ENCODE assay signal across 17 cellular contexts in genomic region chr17:80716986-80717385, GRCh38.
DNase-seq lines count a peak whose midpoint lies in the region; ATAC-seq and TF ChIP-seq lines count a peak whose summit lies in the region.
"Had no signal": no experiment of that assay in that cellular context is flagged by ENCODE, and none has a peak within 500 bp of the region (broad histone marks: within the 10 kb centered on the region; RNA-seq: fewer than 3 reads in every experiment).

No MANE protein-coding gene starts in this region.

- no peak overlapping the region for H3K4me2 ChIP-seq in hepatocyte
- H3K4me2 ChIP-seq: BLaER1 had no signal

- H3K27ac Mint-ChIP-seq in activated T-cell treated with anti-CD3 and anti-CD28 coated beads, Interleukin-2, amount 50 U/mL, for 72 hours, result peak overlapping the region; percentile 67
- no peak overlapping the region for H3K27ac Mint-ChIP-seq in activated T-cell treated with anti-CD3 and anti-CD28 coated beads, Interleukin-2, amount 50 U/mL, for 24 hours
- no peak overlapping the region for H3K27ac Mint-ChIP-seq in MCF 10A (ENCODE audit: low read depth, unreplicated experiment)
- H3K27ac Mint-ChIP-seq in activated T-helper 1 cell treated with anti-CD3 and anti-CD28 coated beads, Interleukin-12 subunit alpha, Interleukin-12 subunit beta, Interleukin-2, Interleukin-4 antibody, amounts not matched to agents 30 ng/mL and 10 ng/mL and 1 ng/mL, durations not matched to agents 14 hours and 24 hours and 36 hours, result no peak overlapping the region

- POLR2A ChIA-PET in MCF 10A (lab: Yijun Ruan, JAX), result no interaction called here

- intact Hi-C loops in MCF 10A (cut with micrococcal nuclease), result no loop called here
- intact Hi-C loops in activated T-helper 1 cell treated with anti-CD3 and anti-CD28 coated beads, Interleukin-12 subunit alpha, Interleukin-12 subunit beta, Interleukin-2, Interleukin-4 antibody, amounts not matched to agents 30 ng/mL and 10 ng/mL and 1 ng/mL, durations not matched to agents 14 hours and 24 hours and 36 hours (cut with micrococcal nuclease), result no loop called here

- ATAC-seq in activated T-cell treated with anti-CD3 and anti-CD28 coated beads, Interleukin-2, amount 50 U/mL, for 72 hours (replicated peaks in 1 of 2), result no peak
- no peak for ATAC-seq in GM21526 (IDR thresholded peaks at IDR 0.05; ENCODE audit: low FRiP score, unreplicated experiment)

- peaks cover 4% of the 10 kb centered on the region; the same call in 1 of the 2 replicates for H3K36me3 ChIP-seq in SJSA1
- H3K36me3 ChIP-seq in hepatocyte (replicated peaks; ENCODE audit: insufficient read depth, low read depth), result no peaks in the 10 kb centered on the region
- H3K36me3 ChIP-seq: BLaER1 had no signal

- BruUV-seq in MCF 10A (replicated peaks; lab: Mats Ljungman, UMichigan), result no TSS peak

- no peaks in the 10 kb centered on the region for H3K9me2 ChIP-seq in hepatocyte (replicated peaks; ENCODE audit: insufficient read depth)

- WGBS in hepatocyte (ENCODE audit: low lambda C conversion rate, missing lambda C conversion rate), result 96% methylated on average over 2 of the region's 2 CpGs

- H3K27ac ChIP-seq in SJSA1 (peak overlapping the region; percentile 21), hepatocyte (peak overlapping the region; percentile 47)
- H3K27ac ChIP-seq: BLaER1 had no signal

- CTCF ChIA-PET in MCF 10A (lab: Yijun Ruan, JAX), result no interaction called here

- DNase-seq in activated T-cell treated with anti-CD3 and anti-CD28 coated beads, Interleukin-2, amount 50 U/mL, for 72 hours, result no peak
- DNase-seq in activated T-cell treated with anti-CD3 and anti-CD28 coated beads, Interleukin-2, amount 50 U/mL, for 24 hours, result no peak
- peak; percentile 11 to 18 for DNase-seq in SJSA1 (ENCODE audit: low read depth in 1 of 2, low spot score in 2 of 2)
- DNase-seq in hepatocyte (ENCODE audit: low spot score), result no peak
- no peak for DNase-seq in MCF 10A (ENCODE audit: unreplicated experiment)
- DNase-seq in activated T-helper 1 cell treated with anti-CD3 and anti-CD28 coated beads, Interleukin-12 subunit alpha, Interleukin-12 subunit beta, Interleukin-2, Interleukin-4 antibody, amounts not matched to agents 30 ng/mL and 10 ng/mL and 1 ng/mL, durations not matched to agents 14 hours and 24 hours and 36 hours (ENCODE audit: low spot score), result no peak
- DNase-seq in COLO829 (ENCODE audit: low spot score), result no peak
- DNase-seq: Calu3; CD4-positive, alpha-beta memory T cell; DMS53; H7; Kasumi-1; NCI-H510A; RPMI8226; SHP77 treated with DMSO at 0.1 percent for 48 hours had no signal

- peaks cover 57% of the 10 kb centered on the region for H3K79me2 ChIP-seq in hepatocyte

- no peaks in the 10 kb centered on the region for H3K27me3 Mint-ChIP-seq in activated T-cell treated with anti-CD3 and anti-CD28 coated beads, Interleukin-2, amount 50 U/mL, for 72 hours (ENCODE audit: low read depth)
- H3K27me3 Mint-ChIP-seq in activated T-cell treated with anti-CD3 and anti-CD28 coated beads, Interleukin-2, amount 50 U/mL, for 24 hours, result no peaks in the 10 kb centered on the region
- no peaks in the 10 kb centered on the region for H3K27me3 Mint-ChIP-seq in MCF 10A (ENCODE audit: insufficient read depth, unreplicated experiment)
- H3K27me3 Mint-ChIP-seq in activated T-helper 1 cell treated with anti-CD3 and anti-CD28 coated beads, Interleukin-12 subunit alpha, Interleukin-12 subunit beta, Interleukin-2, Interleukin-4 antibody, amounts not matched to agents 30 ng/mL and 10 ng/mL and 1 ng/mL, durations not matched to agents 14 hours and 24 hours and 36 hours (ENCODE audit: insufficient read depth), result no peaks in the 10 kb centered on the region
- H3K27me3 Mint-ChIP-seq: CD4-positive, alpha-beta memory T cell had no signal

- H2AFZ ChIP-seq in hepatocyte, result no peak overlapping the region

- no peaks in the 10 kb centered on the region for H3K9me3 Mint-ChIP-seq in activated T-cell treated with anti-CD3 and anti-CD28 coated beads, Interleukin-2, amount 50 U/mL, for 72 hours
- no peaks in the 10 kb centered on the region for H3K9me3 Mint-ChIP-seq in activated T-cell treated with anti-CD3 and anti-CD28 coated beads, Interleukin-2, amount 50 U/mL, for 24 hours
- no peaks in the 10 kb centered on the region for H3K9me3 Mint-ChIP-seq in MCF 10A (ENCODE audit: unreplicated experiment)
- no peaks in the 10 kb centered on the region for H3K9me3 Mint-ChIP-seq in activated T-helper 1 cell treated with anti-CD3 and anti-CD28 coated beads, Interleukin-12 subunit alpha, Interleukin-12 subunit beta, Interleukin-2, Interleukin-4 antibody, amounts not matched to agents 30 ng/mL and 10 ng/mL and 1 ng/mL, durations not matched to agents 14 hours and 24 hours and 36 hours

- no peaks in the 10 kb centered on the region for H4K20me1 ChIP-seq in hepatocyte (ENCODE audit: insufficient read depth, poor library complexity, severe bottlenecking)

- H3K27me3 ChIP-seq in SJSA1 (replicated peaks) (no peaks in the 10 kb centered on the region), hepatocyte (no peaks in the 10 kb centered on the region)
- H3K27me3 ChIP-seq: BLaER1 had no signal

- peaks cover 38% of the 10 kb centered on the region for H3K4me1 Mint-ChIP-seq in activated T-cell treated with anti-CD3 and anti-CD28 coated beads, Interleukin-2, amount 50 U/mL, for 72 hours (ENCODE audit: low read depth)
- peaks cover 41% of the 10 kb centered on the region for H3K4me1 Mint-ChIP-seq in activated T-cell treated with anti-CD3 and anti-CD28 coated beads, Interleukin-2, amount 50 U/mL, for 24 hours (ENCODE audit: low read depth)
- peaks cover 27% of the 10 kb centered on the region for H3K4me1 Mint-ChIP-seq in MCF 10A (ENCODE audit: insufficient read depth, unreplicated experiment)
- H3K4me1 Mint-ChIP-seq in activated T-helper 1 cell treated with anti-CD3 and anti-CD28 coated beads, Interleukin-12 subunit alpha, Interleukin-12 subunit beta, Interleukin-2, Interleukin-4 antibody, amounts not matched to agents 30 ng/mL and 10 ng/mL and 1 ng/mL, durations not matched to agents 14 hours and 24 hours and 36 hours (ENCODE audit: low read depth), result peaks cover 62% of the 10 kb centered on the region

- TF ChIP-seq CTCF in hepatocyte (IDR thresholded peaks at IDR 0.05; ENCODE audit: poor library complexity), result no peak
- no peak for TF ChIP-seq CTCF in MCF 10A (IDR thresholded peaks at IDR 0.05; ENCODE audit: unreplicated experiment)

- no peak overlapping the region for H3K4me3 Mint-ChIP-seq in activated T-cell treated with anti-CD3 and anti-CD28 coated beads, Interleukin-2, amount 50 U/mL, for 72 hours
- no peak overlapping the region for H3K4me3 Mint-ChIP-seq in activated T-cell treated with anti-CD3 and anti-CD28 coated beads, Interleukin-2, amount 50 U/mL, for 24 hours
- no peak overlapping the region for H3K4me3 Mint-ChIP-seq in MCF 10A (ENCODE audit: unreplicated experiment)
- no peak overlapping the region for H3K4me3 Mint-ChIP-seq in activated T-helper 1 cell treated with anti-CD3 and anti-CD28 coated beads, Interleukin-12 subunit alpha, Interleukin-12 subunit beta, Interleukin-2, Interleukin-4 antibody, amounts not matched to agents 30 ng/mL and 10 ng/mL and 1 ng/mL, durations not matched to agents 14 hours and 24 hours and 36 hours
- H3K4me3 Mint-ChIP-seq: CD4-positive, alpha-beta memory T cell had no signal

- H3K4me3 ChIP-seq in SJSA1, result no peak overlapping the region
- no peak overlapping the region for H3K4me3 ChIP-seq in hepatocyte
- H3K4me3 ChIP-seq: BLaER1 had no signal

- peaks cover 0 to 8% of the 10 kb centered on the region in 2 donors for H3K36me3 Mint-ChIP-seq in activated T-cell treated with anti-CD3 and anti-CD28 coated beads, Interleukin-2, amount 50 U/mL, for 72 hours (ENCODE audit: insufficient read depth in 2 of 2)
- peaks cover 15% of the 10 kb centered on the region for H3K36me3 Mint-ChIP-seq in activated T-cell treated with anti-CD3 and anti-CD28 coated beads, Interleukin-2, amount 50 U/mL, for 24 hours (ENCODE audit: low read depth)
- peaks cover 18% of the 10 kb centered on the region for H3K36me3 Mint-ChIP-seq in MCF 10A (ENCODE audit: insufficient read depth, unreplicated experiment)
- peaks cover 28% of the 10 kb centered on the region for H3K36me3 Mint-ChIP-seq in activated T-helper 1 cell treated with anti-CD3 and anti-CD28 coated beads, Interleukin-12 subunit alpha, Interleukin-12 subunit beta, Interleukin-2, Interleukin-4 antibody, amounts not matched to agents 30 ng/mL and 10 ng/mL and 1 ng/mL, durations not matched to agents 14 hours and 24 hours and 36 hours (ENCODE audit: low read depth)

- peaks cover 49% of the 10 kb centered on the region for H3K4me1 ChIP-seq in SJSA1 (replicated peaks)
- H3K4me1 ChIP-seq in hepatocyte (ENCODE audit: insufficient read depth), result no peaks in the 10 kb centered on the region

- H3K9me3 ChIP-seq in SJSA1 (replicated peaks) (0 out of 2 replicates have a peak, but pooled peaks cover 4% of the 10 kb centered on the region), hepatocyte (ENCODE audit: low read depth) (no peaks in the 10 kb centered on the region)

Comparison
In these comparisons a context has a peak if more than half of its experiments do, and no peak if none do; other contexts are left out.
1. DNase-seq: peak in SJSA1 (2 of 2); none in activated T-cell treated with anti-CD3 and anti-CD28 coated beads, Interleukin-2, amount 50 U/mL, for 72 hours (0 of 2), activated T-cell treated with anti-CD3 and anti-CD28 coated beads, Interleukin-2, amount 50 U/mL, for 24 hours (single experiment), hepatocyte (single experiment), MCF 10A (single experiment), activated T-helper 1 cell treated with anti-CD3 and anti-CD28 coated beads, Interleukin-12 subunit alpha, Interleukin-12 subunit beta, Interleukin-2, Interleukin-4 antibody, amounts not matched to agents 30 ng/mL and 10 ng/mL and 1 ng/mL, durations not matched to agents 14 hours and 24 hours and 36 hours (single experiment) and COLO829 (single experiment).